Comparison of ENCODE assay signal across 8 cellular contexts in the genomic region with DNA sequence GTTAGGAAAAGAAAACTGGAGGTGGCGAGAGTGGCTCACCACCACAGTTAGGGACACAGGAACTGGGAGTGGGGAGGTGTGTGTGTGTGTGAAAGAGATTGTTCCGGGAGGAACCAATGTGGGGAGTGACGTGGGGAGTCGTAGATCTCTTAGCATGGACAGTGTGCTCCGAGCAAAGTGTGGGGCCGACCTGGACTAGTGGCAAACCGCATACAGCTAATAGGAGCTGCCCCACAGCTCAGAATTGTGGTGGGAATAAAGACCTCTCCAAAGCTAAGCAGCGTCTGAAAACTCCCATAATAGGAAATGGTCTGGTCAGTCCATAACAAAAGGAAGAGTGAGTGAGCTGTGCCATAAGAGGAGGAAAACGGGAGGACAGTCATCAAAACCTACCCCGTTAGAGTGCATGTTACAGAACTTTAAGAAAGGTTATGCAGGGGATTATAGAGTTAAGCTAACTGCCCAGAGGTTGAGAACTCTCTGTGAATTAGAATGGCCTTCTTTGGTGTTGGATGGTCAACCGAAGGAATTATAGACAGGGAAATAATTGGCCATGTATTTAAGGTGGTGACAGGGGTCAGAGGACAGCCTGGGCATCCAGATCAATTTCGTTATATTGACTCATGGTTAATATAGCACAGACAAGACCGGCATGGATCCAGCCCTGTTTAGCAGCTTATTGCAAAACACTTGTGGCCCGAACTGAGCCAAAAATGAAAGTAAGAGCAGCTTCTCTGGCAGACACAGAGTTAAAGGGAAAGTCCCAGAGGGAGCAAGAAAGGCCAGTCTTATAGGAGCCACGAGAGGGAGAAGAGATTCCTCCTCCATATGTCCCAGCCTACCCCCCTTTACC. TPM values are rescaled to one million over a fixed set of nuclear protein-coding genes. Genes with fewer than 3 reads are reported as not detected.
A peak's percentile ranks its signal among the peaks of the same experiment; 100 is the strongest.
DNase-seq lines count a peak whose midpoint lies in the region; ATAC-seq and TF ChIP-seq lines count a peak whose summit lies in the region.

No MANE protein-coding gene starts in this region.

- no peaks in the 10 kb centered on the region for H3K9me2 ChIP-seq in PC-9 (ENCODE audit: insufficient read depth)

- intact Hi-C loops in PC-9 (cut with micrococcal nuclease; ENCODE audit: unreplicated experiment), result no loop called here

- DNase-seq in DND-41 (peak; percentile 40), PC-9 (peak in 1 of 2 experiments; percentile 49), kidney tubule cell (ENCODE audit: low spot score) (peak; percentile 59), NCI-H187 treated with DMSO at 0.1 percent for 48 hours (lab: John Stamatoyannopoulos, UW) (no peak), NCI-H2081 treated with DMSO at 0.1 percent for 48 hours (lab: John Stamatoyannopoulos, UW) (no peak)
- DNase-seq in activated effector memory CD4-positive, alpha-beta T cell treated with Interleukin-2 at 50 U/mL for 16 hours, result no peak
- no peak for DNase-seq in activated T-cell treated with anti-CD3 and anti-CD28 coated beads, Interleukin-2, amount 50 U/mL, for 24 hours

- H2AFZ ChIP-seq in DND-41 (ENCODE audit: low read depth, low read length) (peak overlapping the region; percentile 55), PC-9 (peak overlapping the region; percentile 15; the same call in 1 of the 2 replicates)

- TF ChIP-seq CTCF in DND-41 (IDR thresholded peaks at IDR 0.05; ENCODE audit: borderline replicate concordance, extremely low read depth, low read length, poor library complexity, severe bottlenecking) (no peak), PC-9 (conservative IDR thresholded peaks at IDR 0.05) (no peak)

- CTCF ChIA-PET in PC-9 (lab: Charles Lee), result interaction anchor here (0.6 to 0.7 kb wide), 3 partner anchors 15 to 626 kb away, joined by 3 to 9 read pairs (median 5); no protein-coding TSS in a partner anchor

- H3F3A ChIP-seq in PC-9 (ENCODE audit: insufficient read depth, low read depth), result no peaks in the 10 kb centered on the region

- no peak overlapping the region for H3K27ac Mint-ChIP-seq in activated T-cell treated with anti-CD3 and anti-CD28 coated beads, Interleukin-2, amount 50 U/mL, for 24 hours

- no peaks in the 10 kb centered on the region for H3K79me2 ChIP-seq in DND-41 (ENCODE audit: insufficient read depth, low read length)
- no peaks in the 10 kb centered on the region for H3K79me2 ChIP-seq in PC-9 (ENCODE audit: low read depth)

- no TSS peak for BruUV-seq in PC-9 (replicated peaks; lab: Mats Ljungman, UMichigan)

- H3K4me1 Mint-ChIP-seq in activated T-cell treated with anti-CD3 and anti-CD28 coated beads, Interleukin-2, amount 50 U/mL, for 24 hours (ENCODE audit: low read depth), result no peaks in the 10 kb centered on the region

- peaks cover 4% of the 10 kb centered on the region for H3K9me3 Mint-ChIP-seq in activated T-cell treated with anti-CD3 and anti-CD28 coated beads, Interleukin-2, amount 50 U/mL, for 24 hours

- H3K4me2 ChIP-seq in DND-41 (ENCODE audit: insufficient read depth, low read length), result peak overlapping the region; percentile 42; the same call in 1 of the 2 replicates
- peak overlapping the region; percentile 65 for H3K4me2 ChIP-seq in PC-9

- no peak overlapping the region for H3K4me3 ChIP-seq in DND-41 (ENCODE audit: low read depth in 1 of 2, low read length in 2 of 2)
- H3K4me3 ChIP-seq in PC-9, result peak overlapping the region; percentile 25; the same call in 1 of the 2 replicates

- ATAC-seq in DND-41 (ENCODE audit: insufficient read depth, low read depth) (peak; percentile 93), GM21717 (IDR thresholded peaks at IDR 0.05; ENCODE audit: unreplicated experiment) (peak; percentile 89)

- H3K9me3 ChIP-seq in DND-41 (ENCODE audit: insufficient read depth, low read length, severe bottlenecking), result no peaks in the 10 kb centered on the region
- no peaks in the 10 kb centered on the region for H3K9me3 ChIP-seq in PC-9 (ENCODE audit: insufficient read depth, low read depth)

- no peaks in the 10 kb centered on the region for H3K36me3 Mint-ChIP-seq in activated T-cell treated with anti-CD3 and anti-CD28 coated beads, Interleukin-2, amount 50 U/mL, for 24 hours (ENCODE audit: low read depth)

- H3K4me1 ChIP-seq in DND-41 (ENCODE audit: insufficient read depth, low read length) (peaks cover 7% of the 10 kb centered on the region; the same call in 1 of the 2 replicates), PC-9 (replicated peaks; ENCODE audit: insufficient read depth) (no peaks in the 10 kb centered on the region)

- H3K36me3 ChIP-seq in DND-41 (ENCODE audit: insufficient read depth, low read length), result no peaks in the 10 kb centered on the region
- no peaks in the 10 kb centered on the region for H3K36me3 ChIP-seq in PC-9 (ENCODE audit: low read depth)

- no peak overlapping the region for H3K27ac ChIP-seq in DND-41 (ENCODE audit: low read length)
- H3K27ac ChIP-seq in PC-9, result no peak overlapping the region

- H4K20me1 ChIP-seq in DND-41 (ENCODE audit: insufficient read depth, low read length) (no peaks in the 10 kb centered on the region), PC-9 (ENCODE audit: insufficient read depth) (no peaks in the 10 kb centered on the region)

- POLR2A ChIA-PET in PC-9 (lab: Charles Lee; ENCODE audit: unreplicated experiment), result interaction anchor here (0.6 kb wide), 1 partner anchor 431 kb away, joined by 3 read pairs; no protein-coding TSS in a partner anchor

- peaks cover 3% of the 10 kb centered on the region for H3K27me3 Mint-ChIP-seq in activated T-cell treated with anti-CD3 and anti-CD28 coated beads, Interleukin-2, amount 50 U/mL, for 24 hours

- H3K9ac ChIP-seq in DND-41 (ENCODE audit: low read depth, low read length), result no peak overlapping the region

- H3K27me3 ChIP-seq in DND-41 (ENCODE audit: insufficient read depth, low read length, poor library complexity), result no peaks in the 10 kb centered on the region
- H3K27me3 ChIP-seq in PC-9 (ENCODE audit: insufficient read depth, low read depth), result no peaks in the 10 kb centered on the region; the same call in 1 of the 2 replicates

- H3K4me3 Mint-ChIP-seq in activated T-cell treated with anti-CD3 and anti-CD28 coated beads, Interleukin-2, amount 50 U/mL, for 24 hours, result no peak overlapping the region

RNA-seq across cellular contexts. Expression of gene SLC15A1, which starts 8.9 kb away (rescaled TPM):
- total RNA-seq in PC-9 (2021), result 0.55 and 0.65 TPM in 2 replicates

Comparison
In these comparisons a context has a peak if more than half of its experiments do, and no peak if none do; other contexts are left out.
1. DNase-seq: peak in DND-41 (single experiment) and kidney tubule cell (single experiment); none in NCI-H187 treated with DMSO at 0.1 percent for 48 hours (single experiment), activated effector memory CD4-positive, alpha-beta T cell treated with Interleukin-2 at 50 U/mL for 16 hours (single experiment), activated T-cell treated with anti-CD3 and anti-CD28 coated beads, Interleukin-2, amount 50 U/mL, for 24 hours (single experiment) and NCI-H2081 treated with DMSO at 0.1 percent for 48 hours (single experiment).